ENCODE assay signal across 11 cellular contexts in genomic region chr2:63048367-63049171, GRCh38. TPM values are rescaled to one million over a fixed set of nuclear protein-coding genes. Genes with fewer than 3 reads are reported as not detected.
DNase-seq lines count a peak whose midpoint lies in the region; ATAC-seq and TF ChIP-seq lines count a peak whose summit lies in the region.
"Had no signal": no experiment of that assay in that cellular context is flagged by ENCODE, and none has a peak within 500 bp of the region (broad histone marks: within the 10 kb centered on the region; RNA-seq: fewer than 3 reads in every experiment).

No MANE protein-coding gene starts in this region.

- H3K4me1 Mint-ChIP-seq in activated CD8-positive, alpha-beta T cell treated with anti-CD3 and anti-CD28 coated beads for 36 hours (ENCODE audit: low read depth) = peaks cover 45% of the 10 kb centered on the region
- peaks cover 51% of the 10 kb centered on the region for H3K4me1 Mint-ChIP-seq in CD14-positive monocyte

- no peaks in the 10 kb centered on the region for H3K36me3 ChIP-seq in iPS-20b (ENCODE audit: insufficient read depth, low read depth, low read length)

- H3K27me3 ChIP-seq in iPS-20b (ENCODE audit: insufficient read depth, low read length) = peaks cover 93% of the 10 kb centered on the region

- H3K27me3 Mint-ChIP-seq in activated CD8-positive, alpha-beta T cell treated with anti-CD3 and anti-CD28 coated beads for 36 hours = peaks cover 81% of the 10 kb centered on the region
- H3K27me3 Mint-ChIP-seq in CD14-positive monocyte (ENCODE audit: low read depth in 3 of 3) = peaks cover 76 to 86% (median 80%) of the 10 kb centered on the region in 3 donors

- peaks cover 12% of the 10 kb centered on the region for H3K9me3 ChIP-seq in iPS-20b (ENCODE audit: insufficient read depth, low read depth, low read length)
- H3K9me3 ChIP-seq: psoas muscle had no signal

- H3K9me3 Mint-ChIP-seq in activated CD8-positive, alpha-beta T cell treated with anti-CD3 and anti-CD28 coated beads for 36 hours = no peaks in the 10 kb centered on the region
- H3K9me3 Mint-ChIP-seq in CD14-positive monocyte = peaks cover 0 to 38% (median 12%) of the 10 kb centered on the region in 7 donors

- peaks cover 34% of the 10 kb centered on the region for H3K4me1 ChIP-seq in iPS-20b (ENCODE audit: insufficient read depth, low read length)

- H3K27ac Mint-ChIP-seq in activated CD8-positive, alpha-beta T cell treated with anti-CD3 and anti-CD28 coated beads for 36 hours = no peak overlapping the region
- no peak overlapping the region for H3K27ac Mint-ChIP-seq in CD14-positive monocyte

- POLR2A ChIA-PET in activated CD8-positive, alpha-beta T cell treated with anti-CD3 and anti-CD28 coated beads for 36 hours (lab: Charles Lee) = interaction anchor here (0.6 to 1.7 kb wide), 2 partner anchors 10 to 56 kb away, joined by 3 to 7 read pairs; no protein-coding TSS in a partner anchor

- intact Hi-C loops in activated CD8-positive, alpha-beta T cell treated with anti-CD3 and anti-CD28 coated beads for 36 hours (cut with micrococcal nuclease) = no loop called here
- intact Hi-C loops in CD14-positive monocyte (cut with micrococcal nuclease) = no loop called here

- DNase-seq in activated T-cell treated with anti-CD3 and anti-CD28 coated beads, Interleukin-2, amount 50 U/mL, for 1 hour = peak; percentile 18
- DNase-seq in activated T-cell treated with anti-CD3 and anti-CD28 coated beads for 4 hours = no peak
- peak; percentile 11 for DNase-seq in activated CD8-positive, alpha-beta T cell treated with anti-CD3 and anti-CD28 coated beads for 36 hours
- DNase-seq in stimulated activated naive CD8-positive, alpha-beta T cell treated with anti-CD3 and anti-CD28 coated beads, Interleukin-15, Interleukin-2, amounts not matched to agents 100 U/mL and 50 U/mL, for 24 hours = peak; percentile 17
- no peak for DNase-seq in superior temporal gyrus (ENCODE audit: extremely low spot score)
- DNase-seq in CD14-positive monocyte (ENCODE audit: low spot score) = no peak
- DNase-seq: NCI-H2081 had no signal

- TF ChIP-seq CTCF in activated CD8-positive, alpha-beta T cell treated with anti-CD3 and anti-CD28 coated beads for 36 hours (IDR thresholded peaks at IDR 0.05) = no peak
- TF ChIP-seq CTCF in CD14-positive monocyte (IDR thresholded peaks at IDR 0.05) = no peak

- CTCF ChIA-PET in activated CD8-positive, alpha-beta T cell treated with anti-CD3 and anti-CD28 coated beads for 36 hours (lab: Charles Lee) = no interaction called here

- H3K27ac ChIP-seq in iPS-20b (ENCODE audit: low read length) = no peak overlapping the region
- H3K27ac ChIP-seq: psoas muscle, tibial nerve had no signal

- peak overlapping the region; percentile 57 for H3K4me3 ChIP-seq in iPS-20b (ENCODE audit: low read length)

- H3K36me3 Mint-ChIP-seq in activated CD8-positive, alpha-beta T cell treated with anti-CD3 and anti-CD28 coated beads for 36 hours (ENCODE audit: low read depth) = peaks cover 10% of the 10 kb centered on the region
- peaks cover 26 to 27% of the 10 kb centered on the region in 2 donors for H3K36me3 Mint-ChIP-seq in CD14-positive monocyte

- no peak for ATAC-seq in activated CD8-positive, alpha-beta T cell treated with anti-CD3 and anti-CD28 coated beads for 36 hours
- no peak for ATAC-seq in stimulated activated naive CD8-positive, alpha-beta T cell treated with anti-CD3 and anti-CD28 coated beads, Interleukin-15, Interleukin-2, amounts not matched to agents 100 U/mL and 50 U/mL, for 24 hours
- no peak for ATAC-seq in HG02885 (IDR thresholded peaks at IDR 0.05; ENCODE audit: poor library complexity, unreplicated experiment)
- ATAC-seq: psoas muscle had no signal

- peak overlapping the region; percentile 68 for H3K4me3 Mint-ChIP-seq in activated CD8-positive, alpha-beta T cell treated with anti-CD3 and anti-CD28 coated beads for 36 hours
- H3K4me3 Mint-ChIP-seq in CD14-positive monocyte = peak overlapping the region in 1 of 2 donors; percentile 74

- H3K9ac ChIP-seq in iPS-20b (ENCODE audit: low read depth, low read length) = peak overlapping the region; percentile 17; the same call in 1 of the 2 replicates

RNA-seq across cellular contexts. Expression of gene OTX1, which starts 2.1 kb away (rescaled TPM):
- total RNA-seq in activated CD8-positive, alpha-beta T cell treated with anti-CD3 and anti-CD28 coated beads for 36 hours = not detected
- not detected for polyA plus RNA-seq in CD14-positive monocyte
- total RNA-seq: psoas muscle, tibial nerve had no signal
- polyA plus RNA-seq: psoas muscle had no signal

Comparison
In these comparisons a context has a peak if more than half of its experiments do, and no peak if none do; other contexts are left out.
1. DNase-seq: peak in activated T-cell treated with anti-CD3 and anti-CD28 coated beads, Interleukin-2, amount 50 U/mL, for 1 hour (single experiment), activated CD8-positive, alpha-beta T cell treated with anti-CD3 and anti-CD28 coated beads for 36 hours (single experiment) and stimulated activated naive CD8-positive, alpha-beta T cell treated with anti-CD3 and anti-CD28 coated beads, Interleukin-15, Interleukin-2, amounts not matched to agents 100 U/mL and 50 U/mL, for 24 hours (single experiment); none in activated T-cell treated with anti-CD3 and anti-CD28 coated beads for 4 hours (single experiment), superior temporal gyrus (single experiment) and CD14-positive monocyte (single experiment).